ENCODE assay signal across 8 cellular contexts in the genomic region with DNA sequence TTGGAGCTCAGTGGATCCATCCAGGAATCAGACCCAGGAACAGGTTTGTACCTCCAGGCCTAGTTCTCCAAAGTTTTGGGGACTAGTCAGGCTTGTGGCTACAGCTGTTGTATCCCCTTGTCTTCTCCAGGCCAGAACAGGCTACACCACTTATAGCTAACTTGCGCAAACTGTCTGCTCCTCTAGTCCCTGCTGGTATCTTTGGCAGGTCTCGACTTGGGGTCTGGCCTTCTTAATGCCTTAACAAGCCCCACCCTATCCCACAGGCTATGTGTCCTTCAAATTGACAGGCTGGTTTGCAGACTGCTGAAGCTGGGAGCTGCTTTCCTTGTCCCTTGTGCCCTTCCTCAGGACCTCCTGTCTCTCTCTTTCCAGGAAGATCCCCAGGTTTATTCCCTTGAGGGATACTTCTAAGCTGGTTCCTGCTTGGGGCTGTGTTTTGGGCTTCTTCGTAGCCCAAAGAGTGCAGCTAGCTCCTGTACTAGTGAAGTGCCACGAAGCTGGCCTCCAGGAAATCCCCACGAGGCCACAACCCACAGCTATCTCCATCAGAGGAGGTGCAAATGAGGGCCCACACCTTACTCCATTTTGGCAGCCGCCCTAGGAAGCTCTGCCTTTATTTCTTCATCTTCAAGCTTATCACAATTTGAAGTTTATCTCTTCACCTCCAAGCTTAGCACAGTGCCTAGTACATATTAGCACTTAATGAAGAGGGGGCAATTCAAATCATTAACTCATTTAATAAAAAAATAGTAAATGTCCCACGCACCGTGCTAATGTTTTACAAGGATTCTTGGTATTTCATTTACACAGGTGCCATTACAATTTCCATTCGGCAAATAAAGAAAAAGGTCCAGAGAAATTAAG. TPM values are rescaled to one million over a fixed set of nuclear protein-coding genes. Genes with fewer than 3 reads are reported as not detected.
A peak's percentile ranks its signal among the peaks of the same experiment; 100 is the strongest.
DNase-seq lines count a peak whose midpoint lies in the region; ATAC-seq, FAIRE-seq and TF ChIP-seq lines count a peak whose summit lies in the region.

No MANE protein-coding gene starts in this region.

- H3K9me1 ChIP-seq in endothelial cell of umbilical vein (replicated peaks; ENCODE audit: control insufficient read depth, extremely low read depth, insufficient read depth, low read length) = no peaks in the 10 kb centered on the region

- H3K4me1 ChIP-seq in endothelial cell of umbilical vein (ENCODE audit: control insufficient read depth, extremely low read depth, insufficient read depth, low read length) (peaks cover 13% of the 10 kb centered on the region), psoas muscle (peaks cover 10% of the 10 kb centered on the region)

- H3K4me2 ChIP-seq in endothelial cell of umbilical vein (ENCODE audit: insufficient read depth, low read length) = peak overlapping the region; percentile 79

- CTCF ChIA-PET in endothelial cell of umbilical vein (lab: Charles Lee) = interaction anchor here (0.7 to 1.2 kb wide), 6 partner anchors 9 to 383 kb away, joined by 4 to 6 read pairs (median 5); no protein-coding TSS in a partner anchor

- H4K20me1 ChIP-seq in endothelial cell of umbilical vein (replicated peaks; ENCODE audit: control insufficient read depth, extremely low read depth, insufficient read depth, low read length) = no peaks in the 10 kb centered on the region

- H3K9me3 ChIP-seq in endothelial cell of umbilical vein (replicated peaks; ENCODE audit: control insufficient read depth, insufficient read depth, low read length) (no peaks in the 10 kb centered on the region), psoas muscle (no peaks in the 10 kb centered on the region)

- POLR2A ChIA-PET in endothelial cell of umbilical vein (lab: Charles Lee) = interaction anchor here (0.9 kb wide), 1 partner anchor 14 kb away, joined by 3 read pairs; no protein-coding TSS in a partner anchor

- H3K4me3 ChIP-seq in endothelial cell of umbilical vein (replicated peaks in 1 of 3; ENCODE audit: insufficient read depth in 1 of 3, low read depth in 1 of 3, low read length in 3 of 3) (peak overlapping the region; percentile 64 to 82 (median 76)), psoas muscle (peak overlapping the region; percentile 94)

- dilution Hi-C loops in endothelial cell of umbilical vein (cut with MboI; ENCODE audit: extremely low pct_ligation_motif_present, low sequenced_read_pairs) = no loop called here

- TF ChIP-seq CTCF in endothelial cell of umbilical vein (IDR thresholded peaks at IDR 0.05; ENCODE audit: extremely low read depth in 1 of 2, insufficient read depth in 1 of 2, low read depth in 1 of 2, low read length in 2 of 2) (no peak), psoas muscle (IDR thresholded peaks at IDR 0.05) (no peak)

- H3K36me3 ChIP-seq in endothelial cell of umbilical vein (ENCODE audit: control insufficient read depth in 2 of 2, extremely low read depth in 1 of 2, insufficient read depth in 2 of 2, low read length in 2 of 2) = peaks cover 0 to 4% of the 10 kb centered on the region in 2 experiments
- peaks cover 0 to 32% of the 10 kb centered on the region in 2 donors for H3K36me3 ChIP-seq in psoas muscle (ENCODE audit: insufficient read depth in 1 of 2, low read depth in 1 of 2)

- intact Hi-C loops in endothelial cell of umbilical vein (cut with micrococcal nuclease) (loop anchor here (10.0 kb wide), 1 partner anchor 208 kb away; no protein-coding TSS in a partner anchor), psoas muscle (cut with DNase I) (loop anchor here in 1 of 2 donors (10.0 kb wide), 1 partner anchor 442 kb away; no protein-coding TSS in a partner anchor)

- peak overlapping the region; percentile 68 for H2AFZ ChIP-seq in endothelial cell of umbilical vein (ENCODE audit: low read depth, low read length)

- FAIRE-seq in GM19239 (lab: Jason Lieb, UNC) (peak; percentile 18), endothelial cell of umbilical vein (lab: Jason Lieb, UNC) (no peak)

- no peak for ATAC-seq in psoas muscle
- ATAC-seq in GM19463 (IDR thresholded peaks at IDR 0.05; ENCODE audit: unreplicated experiment) = no peak
- ATAC-seq in HG03460 (IDR thresholded peaks at IDR 0.05; ENCODE audit: unreplicated experiment) = no peak
- no peak for ATAC-seq in HG03378 (IDR thresholded peaks at IDR 0.05; ENCODE audit: unreplicated experiment)

- no peak overlapping the region for H3K27ac ChIP-seq in endothelial cell of umbilical vein (ENCODE audit: insufficient read depth, low read depth, low read length)
- H3K27ac ChIP-seq in psoas muscle = peak overlapping the region; percentile 78

- TF ChIP-seq POLR2A in endothelial cell of umbilical vein (IDR thresholded peaks at IDR 0.05; ENCODE audit: low read depth, low read length) = no peak

- H3K27me3 ChIP-seq in endothelial cell of umbilical vein (ENCODE audit: control insufficient read depth in 2 of 2, insufficient read depth in 2 of 2, low read length in 2 of 2) (no peaks in the 10 kb centered on the region), psoas muscle (ENCODE audit: insufficient read depth in 3 of 3, low read length in 2 of 3) (no peaks in the 10 kb centered on the region)

- WGBS in psoas muscle, 3 donors = 44 to 48% (median 48%) methylated on average over 9 of the region's 9 CpGs

- H3K79me2 ChIP-seq in endothelial cell of umbilical vein (ENCODE audit: control insufficient read depth, insufficient read depth, low read length) = peaks cover 7% of the 10 kb centered on the region

- BruUV-seq in endothelial cell of umbilical vein (replicated peaks; lab: Mats Ljungman, UMichigan) = TSS peak; percentile 74

- H3K9ac ChIP-seq in endothelial cell of umbilical vein (replicated peaks; ENCODE audit: extremely low read depth, insufficient read depth, low read length) = peak overlapping the region; percentile 56

- DNase-seq in GM19239 (ENCODE audit: insufficient read length, low spot score) (no peak), T-helper 9 cell (peak; percentile 11), endothelial cell of umbilical vein (ENCODE audit: low read depth, low spot score) (no peak), psoas muscle (no peak), midbrain (lab: John Stamatoyannopoulos, UW) (no peak)

TF ChIP-seq in endothelial cell of umbilical vein, 7 proteins besides CTCF, POLR2A, EP300 and RAD21:
- no peak for TF ChIP-seq POLR2AphosphoS5 (IDR thresholded peaks at IDR 0.05; ENCODE audit: insufficient read depth, low read depth, low read length)
- TF ChIP-seq MYC (IDR thresholded peaks at IDR 0.05; ENCODE audit: low read depth, low read length) = no peak
- TF ChIP-seq EZH2 (IDR thresholded peaks at IDR 0.05; ENCODE audit: borderline replicate concordance, low read depth, low read length, severe bottlenecking) = no peak
- no peak for TF ChIP-seq JUN (IDR thresholded peaks at IDR 0.05; ENCODE audit: borderline replicate concordance, insufficient read depth, insufficient read length, low read depth)
- TF ChIP-seq, protein P1, sequence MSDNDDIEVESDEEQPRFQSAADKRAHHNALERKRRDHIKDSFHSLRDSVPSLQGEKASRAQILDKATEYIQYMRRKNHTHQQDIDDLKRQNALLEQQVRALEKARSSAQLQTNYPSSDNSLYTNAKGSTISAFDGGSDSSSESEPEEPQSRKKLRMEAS (IDR thresholded peaks at IDR 0.05; ENCODE audit: insufficient read depth, insufficient read length) = no peak
- no peak for TF ChIP-seq GATA2 (IDR thresholded peaks at IDR 0.05; ENCODE audit: insufficient read depth, insufficient read length, low read depth, low read length)
- no peak for TF ChIP-seq FOS (IDR thresholded peaks at IDR 0.05; ENCODE audit: borderline replicate concordance, insufficient read depth, low read length)

RNA-seq across cellular contexts. Expression of a gene that starts 0.7 kb away (rescaled TPM):
- 40.9 and 42.9 TPM in 2 replicates for total RNA-seq in endothelial cell of umbilical vein
- 62.8 and 63.2 TPM in 2 replicates for polyA plus RNA-seq in endothelial cell of umbilical vein
- polyA plus RNA-seq in endothelial cell of umbilical vein (2011; cell fraction: cytosol; rRNA removed) = 56.0 and 58.1 TPM in 2 replicates
- polyA plus RNA-seq in endothelial cell of umbilical vein (2011; cell fraction: nucleus; rRNA removed) = 168 and 180 TPM in 2 replicates
- 26.6 and 29.3 TPM in 2 replicates for polyA plus RNA-seq in endothelial cell of umbilical vein (2012)
- polyA minus RNA-seq in endothelial cell of umbilical vein = 62.4 and 65.6 TPM in 2 replicates
- polyA minus RNA-seq in endothelial cell of umbilical vein (2011; cell fraction: cytosol; rRNA and poly(A)+ RNA removed) = 60.7 TPM
- 42.7 and 53.2 TPM in 2 replicates for polyA minus RNA-seq in endothelial cell of umbilical vein (2011; cell fraction: nucleus; rRNA and poly(A)+ RNA removed)
- total RNA-seq in psoas muscle = 10 to 100 TPM; 18.5 to 28.3 (median 23.7) TPM
- 10 to 100 TPM; 18.3 to 30.5 (median 22.2) TPM for polyA plus RNA-seq in psoas muscle
